Comparison of ENCODE assay signal across 10 cellular contexts in the genomic region with DNA sequence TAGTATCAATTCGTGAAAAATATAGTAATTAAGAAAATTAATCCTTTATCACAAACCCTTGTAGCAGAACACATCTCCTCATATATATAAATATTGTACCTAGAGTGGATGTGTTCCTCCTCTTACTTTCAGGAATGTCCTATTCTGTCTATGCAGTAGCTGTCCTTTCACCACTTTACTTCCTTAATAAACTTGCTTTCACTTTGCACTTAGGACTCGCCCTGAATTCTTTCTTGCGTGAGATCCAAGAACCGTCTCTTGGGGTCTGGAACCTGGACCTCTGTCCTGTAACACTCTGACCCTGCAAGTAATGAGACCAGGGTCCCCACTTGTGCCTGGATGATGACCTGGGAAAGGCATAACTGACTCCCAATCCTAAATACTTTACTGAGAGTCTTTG.
DNase-seq lines count a peak whose midpoint lies in the region; ATAC-seq lines count a peak whose summit lies in the region.
"Had no signal": no experiment of that assay in that cellular context is flagged by ENCODE, and none has a peak within 500 bp of the region (broad histone marks: within the 10 kb centered on the region; RNA-seq: fewer than 3 reads in every experiment).

No MANE protein-coding gene starts in this region.

- peak; percentile 42 for ATAC-seq in Right ventricle myocardium inferior
- no peak for ATAC-seq in naive B cell (ENCODE audit: low read depth in 2 of 2)
- no peak for ATAC-seq in activated T-helper 17 cell treated with anti-CD3 and anti-CD28 coated beads, Interleukin-2, amount 50 U/mL, for 72 hours (replicated peaks)
- ATAC-seq: T-helper 17 cell had no signal

- H3K27ac Mint-ChIP-seq in naive B cell, result peak overlapping the region; percentile 48 to 86 (median 68)
- H3K27ac Mint-ChIP-seq in activated T-helper 17 cell treated with anti-CD3 and anti-CD28 coated beads, Interleukin-2, amount 50 U/mL, for 72 hours, result no peak overlapping the region

- H3K27me3 Mint-ChIP-seq in naive B cell, result no peaks in the 10 kb centered on the region
- H3K27me3 Mint-ChIP-seq in activated T-helper 17 cell treated with anti-CD3 and anti-CD28 coated beads, Interleukin-2, amount 50 U/mL, for 72 hours, result no peaks in the 10 kb centered on the region
- H3K27me3 Mint-ChIP-seq: T-helper 17 cell had no signal

- peaks cover 0 to 1% (median 0%) of the 10 kb centered on the region in 7 donors for H3K9me3 Mint-ChIP-seq in naive B cell
- no peaks in the 10 kb centered on the region for H3K9me3 Mint-ChIP-seq in activated T-helper 17 cell treated with anti-CD3 and anti-CD28 coated beads, Interleukin-2, amount 50 U/mL, for 72 hours

- DNase-seq in Right ventricle myocardium inferior (ENCODE audit: missing footprints) (no peak), cardiac septum (ENCODE audit: low spot score) (no peak), fibroblast of gingiva (ENCODE audit: low read depth) (peak; percentile 7), naive B cell (no peak), H4 (ENCODE audit: low spot score) (no peak), activated T-cell treated with anti-CD3 and anti-CD28 coated beads for 4 hours (no peak)
- no peak for DNase-seq in activated CD4-positive, CD25-positive, alpha-beta regulatory T cell treated with anti-CD3 and anti-CD28 coated beads, Interleukin-2, amount 50 U/mL, for 72 hours
- DNase-seq: NCI-H1417 treated with DMSO at 0.1 percent for 48 hours, T-helper 17 cell had no signal

- no peaks in the 10 kb centered on the region for H3K36me3 Mint-ChIP-seq in naive B cell
- no peaks in the 10 kb centered on the region for H3K36me3 Mint-ChIP-seq in activated T-helper 17 cell treated with anti-CD3 and anti-CD28 coated beads, Interleukin-2, amount 50 U/mL, for 72 hours (ENCODE audit: low read depth)

- H3K4me1 Mint-ChIP-seq in naive B cell, result peaks cover 24 to 30% (median 30%) of the 10 kb centered on the region in 3 donors
- peaks cover 9% of the 10 kb centered on the region for H3K4me1 Mint-ChIP-seq in activated T-helper 17 cell treated with anti-CD3 and anti-CD28 coated beads, Interleukin-2, amount 50 U/mL, for 72 hours

- intact Hi-C loops in Right ventricle myocardium inferior (cut with DNase I), result loop anchor here (5.0 kb wide), 1 partner anchor 126 kb away; no protein-coding TSS in a partner anchor
- intact Hi-C loops in cardiac septum (cut with DNase I), result no loop called here

- peak overlapping the region; percentile 36 to 90 (median 76) for H3K4me3 Mint-ChIP-seq in naive B cell
- H3K4me3 Mint-ChIP-seq in activated T-helper 17 cell treated with anti-CD3 and anti-CD28 coated beads, Interleukin-2, amount 50 U/mL, for 72 hours, result no peak overlapping the region
- H3K4me3 Mint-ChIP-seq: T-helper 17 cell had no signal
